1 cellular context compared by ENCODE assay signal in the genomic region with DNA sequence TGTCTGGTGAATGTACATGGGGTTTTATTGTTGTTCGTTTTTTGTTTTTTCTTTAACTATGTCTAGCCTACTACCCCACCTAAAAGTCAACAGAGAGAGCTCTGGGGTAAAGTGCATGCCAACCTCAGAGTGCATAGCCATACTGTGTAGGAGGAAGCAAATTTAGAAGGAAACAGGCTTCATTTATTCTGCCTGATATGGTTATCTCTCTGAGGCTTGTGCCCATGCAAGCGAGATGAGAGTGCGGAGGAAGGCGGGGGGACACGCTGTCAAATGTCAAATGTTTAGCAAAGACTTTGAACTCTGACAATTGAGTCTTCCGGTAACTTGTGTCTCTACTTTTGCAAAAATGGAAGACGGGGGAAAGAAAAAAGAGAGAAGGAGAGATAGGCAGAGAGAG.
TF ChIP-seq lines count a peak whose summit lies in the region.

No MANE protein-coding gene starts in this region.

TF ChIP-seq in GM12878, 131 proteins besides CTCF, POLR2A, EP300 and RAD21 (continued from another document):
- TF ChIP-seq, protein P1, sequence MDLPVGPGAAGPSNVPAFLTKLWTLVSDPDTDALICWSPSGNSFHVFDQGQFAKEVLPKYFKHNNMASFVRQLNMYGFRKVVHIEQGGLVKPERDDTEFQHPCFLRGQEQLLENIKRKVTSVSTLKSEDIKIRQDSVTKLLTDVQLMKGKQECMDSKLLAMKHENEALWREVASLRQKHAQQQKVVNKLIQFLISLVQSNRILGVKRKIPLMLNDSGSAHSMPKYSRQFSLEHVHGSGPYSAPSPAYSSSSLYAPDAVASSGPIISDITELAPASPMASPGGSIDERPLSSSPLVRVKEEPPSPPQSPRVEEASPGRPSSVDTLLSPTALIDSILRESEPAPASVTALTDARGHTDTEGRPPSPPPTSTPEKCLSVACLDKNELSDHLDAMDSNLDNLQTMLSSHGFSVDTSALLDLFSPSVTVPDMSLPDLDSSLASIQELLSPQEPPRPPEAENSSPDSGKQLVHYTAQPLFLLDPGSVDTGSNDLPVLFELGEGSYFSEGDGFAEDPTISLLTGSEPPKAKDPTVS (IDR thresholded peaks at IDR 0.05; ENCODE audit: low read depth, low read length): no peak
- TF ChIP-seq RUNX3 (IDR thresholded peaks at IDR 0.05; ENCODE audit: low read length) (peak; percentile 16; the same call in 1 of the 2 replicates), PAX5 (IDR thresholded peaks at IDR 0.05; ENCODE audit: borderline replicate concordance, low read depth, low read length) (0 out of 2 replicates have a peak, but pooled peaks have one; percentile 20), MXI1 (IDR thresholded peaks at IDR 0.05; ENCODE audit: low read depth, low read length) (peak; percentile 27; the same call in 1 of the 2 replicates), BCL11A (IDR thresholded peaks at IDR 0.05; ENCODE audit: low read depth, low read length) (no peak), NR2C1 (IDR thresholded peaks at IDR 0.05) (no peak)
